In genomic region chr1:9891207-9891606, GRCh38 we compare ENCODE assay signal across 8 cellular contexts. TPM values are rescaled to one million over a fixed set of nuclear protein-coding genes. Genes with fewer than 3 reads are reported as not detected.
A peak's percentile ranks its signal among the peaks of the same experiment; 100 is the strongest.
DNase-seq lines count a peak whose midpoint lies in the region; ATAC-seq, FAIRE-seq and TF ChIP-seq lines count a peak whose summit lies in the region.
"Had no signal": no experiment of that assay in that cellular context is flagged by ENCODE, and none has a peak within 500 bp of the region (broad histone marks: within the 10 kb centered on the region; RNA-seq: fewer than 3 reads in every experiment).

No MANE protein-coding gene starts in this region.

- H3K36me3 ChIP-seq in RWPE2 (ENCODE audit: low read depth) (peaks cover 19% of the 10 kb centered on the region), gastroesophageal sphincter (no peaks in the 10 kb centered on the region)

- no peaks in the 10 kb centered on the region for H3K27me3 ChIP-seq in RWPE2 (ENCODE audit: insufficient read depth, poor library complexity, severe bottlenecking)
- H3K27me3 ChIP-seq in gastroesophageal sphincter: no peaks in the 10 kb centered on the region
- H3K27me3 ChIP-seq: body of pancreas had no signal

- H3K27ac ChIP-seq in RWPE2 (ENCODE audit: poor library complexity, severe bottlenecking) (peak overlapping the region; percentile 97), gastroesophageal sphincter (peak overlapping the region in 3 of 4 donors; percentile 68 to 74 (median 71)), temporal lobe (ENCODE audit: low read depth, low read length) (peak overlapping the region; percentile 23)
- H3K27ac ChIP-seq: body of pancreas had no signal

- 72 to 90% methylated on average over 2 to 4 of the region's 5 CpGs for WGBS in gastroesophageal sphincter (ENCODE audit: low coverage in 1 of 2), 2 donors

- ATAC-seq in RWPE2 (ENCODE audit: low read depth): peak; percentile 54
- ATAC-seq in gastroesophageal sphincter: no peak
- no peak for ATAC-seq in GM18867 (IDR thresholded peaks at IDR 0.05; ENCODE audit: unreplicated experiment)
- ATAC-seq: body of pancreas had no signal

- TF ChIP-seq CTCF in RWPE2 (IDR thresholded peaks at IDR 0.05; ENCODE audit: poor library complexity, severe bottlenecking) (no peak), gastroesophageal sphincter (IDR thresholded peaks at IDR 0.05) (no peak)

- no peak for TF ChIP-seq RAD21 in Ishikawa (IDR thresholded peaks at IDR 0.05; ENCODE audit: low read depth)

- H3K9me3 ChIP-seq in RWPE2 (ENCODE audit: severe bottlenecking) (no peaks in the 10 kb centered on the region), gastroesophageal sphincter (no peaks in the 10 kb centered on the region)
- H3K9me3 ChIP-seq: body of pancreas had no signal

- TF ChIP-seq EP300 in Ishikawa (IDR thresholded peaks at IDR 0.05; ENCODE audit: borderline replicate concordance) (no peak), gastroesophageal sphincter (IDR thresholded peaks at IDR 0.05) (no peak)

- no peak for TF ChIP-seq POLR2A in gastroesophageal sphincter (IDR thresholded peaks at IDR 0.05)

- FAIRE-seq in frontal cortex (lab: Jason Lieb, UNC): no peak

- DNase-seq in RWPE2 (ENCODE audit: low spot score): no peak
- DNase-seq in AG08396 (ENCODE audit: low spot score): no peak
- no peak for DNase-seq in frontal cortex (ENCODE audit: low spot score in 2 of 2)
- DNase-seq: body of pancreas had no signal

- H3K4me3 ChIP-seq in RWPE2 (ENCODE audit: severe bottlenecking) (no peak overlapping the region), gastroesophageal sphincter (no peak overlapping the region)
- H3K4me3 ChIP-seq: body of pancreas had no signal

- H3K4me1 ChIP-seq in RWPE2 (ENCODE audit: insufficient read depth, poor library complexity, severe bottlenecking) (peaks cover 56% of the 10 kb centered on the region), gastroesophageal sphincter (peaks cover 2 to 44% (median 19%) of the 10 kb centered on the region in 3 donors)

TF ChIP-seq in Ishikawa, 13 proteins besides CTCF, POLR2A, EP300 and RAD21:
- TF ChIP-seq CREB1 (IDR thresholded peaks at IDR 0.05; ENCODE audit: low read depth): no peak
- peak; percentile 42; the same call in 1 of the 2 replicates for TF ChIP-seq NFIC (IDR thresholded peaks at IDR 0.05)

RNA-seq across cellular contexts. Expression of gene CTNNBIP1, which starts 18.9 kb away (rescaled TPM):
- total RNA-seq in gastroesophageal sphincter (10 to 100 TPM; 13.7 to 27.6 (median 21.0) TPM), temporal lobe (40.3 TPM), frontal cortex (44.0 TPM)

RNA-seq across cellular contexts. Expression of gene LZIC, which starts 52.0 kb away (rescaled TPM):
- 10 to 100 TPM; 26.0 to 45.1 (median 38.4) TPM for total RNA-seq in gastroesophageal sphincter
- 56.1 TPM for total RNA-seq in temporal lobe
- total RNA-seq in frontal cortex: 82.3 TPM

RNA-seq across cellular contexts. Expression of gene NMNAT1, which starts 52.1 kb away (rescaled TPM):
- total RNA-seq in gastroesophageal sphincter (10 to 100 TPM in 2 of 4 donors, 1 to 10 TPM in 2; 6.1 to 12.6 (median 9.7) TPM), temporal lobe (3.4 TPM), frontal cortex (9.0 TPM)

Comparison
In these comparisons a context has a peak if more than half of its experiments do, and no peak if none do; other contexts are left out.
1. H3K27ac ChIP-seq: peak in every context shown above with its lines; median percentile 97 in RWPE2; 71 in gastroesophageal sphincter; 23 in temporal lobe.